In the genomic region with DNA sequence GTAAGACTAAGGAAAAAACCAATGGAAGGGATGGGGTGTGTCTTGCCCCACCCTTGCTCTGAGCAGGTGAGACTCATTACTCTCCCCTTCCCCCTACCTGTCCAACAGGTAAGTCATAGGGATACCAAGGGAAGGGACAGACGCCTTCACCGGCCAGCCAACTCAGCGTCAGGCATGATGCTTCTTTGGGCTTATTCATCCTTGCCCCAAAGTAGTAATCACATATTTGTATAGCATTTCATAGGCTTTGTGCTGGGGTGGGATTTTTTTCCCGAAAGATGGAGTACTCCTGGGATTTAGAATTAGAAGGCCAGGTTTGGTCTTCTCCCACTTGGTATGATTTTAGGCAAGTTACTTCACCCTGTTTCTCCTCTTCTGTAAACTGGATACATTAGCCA, we compare ENCODE assay signal across 1 cellular context.
TF ChIP-seq lines count a peak whose summit lies in the region.

No MANE protein-coding gene starts in this region.

TF ChIP-seq in HCT116, 20 proteins besides CTCF, POLR2A, EP300 and RAD21 (continued from another document):
- TF ChIP-seq CBX3 (IDR thresholded peaks at IDR 0.05; ENCODE audit: low read depth) = no peak
- no peak for TF ChIP-seq ZNF274 (IDR thresholded peaks at IDR 0.05; ENCODE audit: low read depth, low read length)
- TF ChIP-seq TCF7L2 (IDR thresholded peaks at IDR 0.05; ENCODE audit: borderline replicate concordance, extremely low read depth, insufficient read depth, insufficient read length) = no peak
